ENCODE assay signal across 25 cellular contexts in genomic region chr22:16970446-16970845, GRCh38. TPM values are rescaled to one million over a fixed set of nuclear protein-coding genes. Genes with fewer than 3 reads are reported as not detected.
DNase-seq lines count a peak whose midpoint lies in the region; ATAC-seq and TF ChIP-seq lines count a peak whose summit lies in the region.
"Had no signal": no experiment of that assay in that cellular context is flagged by ENCODE, and none has a peak within 500 bp of the region (broad histone marks: within the 10 kb centered on the region; RNA-seq: fewer than 3 reads in every experiment).

No MANE protein-coding gene starts in this region.

- ATAC-seq in activated T-cell treated with anti-CD3 and anti-CD28 coated beads, Interleukin-2, amount 50 U/mL, for 72 hours (replicated peaks in 1 of 2) = peak; percentile 74 to 78
- ATAC-seq in DND-41 (ENCODE audit: insufficient read depth, low read depth) = peak; percentile 92
- no peak for ATAC-seq in lung (ENCODE audit: insufficient read depth, low FRiP score)
- ATAC-seq in GM21390 (IDR thresholded peaks at IDR 0.05; ENCODE audit: unreplicated experiment) = no peak
- ATAC-seq in HG02840 (IDR thresholded peaks at IDR 0.05; ENCODE audit: low FRiP score, unreplicated experiment) = no peak
- ATAC-seq: stimulated activated naive B cell treated with anti-CD40 and anti-IgM and Interleukin-4, amounts not matched to agents 10 μg/mL and 1 μg/mL and 100 μg/mL, for 72 hours had no signal

- no peak overlapping the region for H3K27ac Mint-ChIP-seq in activated T-cell treated with anti-CD3 and anti-CD28 coated beads, Interleukin-2, amount 50 U/mL, for 72 hours
- H3K27ac Mint-ChIP-seq: activated T-cell treated with anti-CD3 and anti-CD28 coated beads, Interleukin-2, amount 50 U/mL, for 24 hours; nephron progenitor cell; stimulated activated naive B cell treated with anti-CD40 and anti-IgM and Interleukin-4, amounts not matched to agents 10 μg/mL and 1 μg/mL and 100 μg/mL, for 72 hours; T-helper 1 cell treated with Interleukin-12 subunit alpha and Interleukin-12 subunit beta and Interleukin-4 antibody, amounts not matched to agents 30 μg/mL and 1 μg/mL, for 36 hours had no signal

- H3K79me2 ChIP-seq in DND-41 (ENCODE audit: insufficient read depth, low read length) = no peaks in the 10 kb centered on the region

- peaks cover 7% of the 10 kb centered on the region for H3K27me3 Mint-ChIP-seq in activated T-cell treated with anti-CD3 and anti-CD28 coated beads, Interleukin-2, amount 50 U/mL, for 72 hours (ENCODE audit: low read depth)

- no peaks in the 10 kb centered on the region for H3K36me3 Mint-ChIP-seq in activated T-cell treated with anti-CD3 and anti-CD28 coated beads, Interleukin-2, amount 50 U/mL, for 72 hours (ENCODE audit: insufficient read depth in 2 of 2)
- H3K36me3 Mint-ChIP-seq: stimulated activated naive B cell treated with anti-CD40 and anti-IgM and Interleukin-4, amounts not matched to agents 10 μg/mL and 1 μg/mL and 100 μg/mL, for 72 hours had no signal

- no peaks in the 10 kb centered on the region for H3K9me3 Mint-ChIP-seq in activated T-cell treated with anti-CD3 and anti-CD28 coated beads, Interleukin-2, amount 50 U/mL, for 72 hours
- H3K9me3 Mint-ChIP-seq: activated T-cell treated with anti-CD3 and anti-CD28 coated beads, Interleukin-2, amount 50 U/mL, for 24 hours; stimulated activated naive B cell treated with anti-CD40 and anti-IgM and Interleukin-4, amounts not matched to agents 10 μg/mL and 1 μg/mL and 100 μg/mL, for 72 hours; T-helper 1 cell treated with Interleukin-12 subunit alpha and Interleukin-12 subunit beta and Interleukin-4 antibody, amounts not matched to agents 30 μg/mL and 1 μg/mL, for 36 hours had no signal

- H3K9ac ChIP-seq in DND-41 (ENCODE audit: low read depth, low read length) = no peak overlapping the region

- H3K9me3 ChIP-seq in DND-41 (ENCODE audit: insufficient read depth, low read length, severe bottlenecking) = no peaks in the 10 kb centered on the region
- H3K9me3 ChIP-seq in lung (ENCODE audit: control insufficient read depth in 2 of 2, insufficient read depth in 1 of 2, low read length in 1 of 2) = peaks cover 0 to 5% of the 10 kb centered on the region in 2 donors
- H3K9me3 ChIP-seq: ovary, testis had no signal

- H3K27ac ChIP-seq in DND-41 (ENCODE audit: low read length) (no peak overlapping the region), lung (ENCODE audit: low read depth in 1 of 2, low read length in 1 of 2) (no peak overlapping the region)
- H3K27ac ChIP-seq: C4-2B, ovary, testis had no signal

- H3K27me3 ChIP-seq in DND-41 (ENCODE audit: insufficient read depth, low read length, poor library complexity) (no peaks in the 10 kb centered on the region), lung (ENCODE audit: control insufficient read depth, insufficient read depth) (peaks cover 3% of the 10 kb centered on the region)
- H3K27me3 ChIP-seq: ovary, testis had no signal

- no peak overlapping the region for H3K4me2 ChIP-seq in DND-41 (ENCODE audit: insufficient read depth, low read length)
- H3K4me2 ChIP-seq: smooth muscle cell had no signal

- H3K4me1 ChIP-seq in DND-41 (ENCODE audit: insufficient read depth, low read length) (no peaks in the 10 kb centered on the region; the same call in 1 of the 2 replicates), lung (ENCODE audit: control insufficient read depth in 2 of 2, insufficient read depth in 2 of 2, low read length in 2 of 2) (no peaks in the 10 kb centered on the region)
- H3K4me1 ChIP-seq: testis had no signal

- TF ChIP-seq CTCF in DND-41 (IDR thresholded peaks at IDR 0.05; ENCODE audit: borderline replicate concordance, extremely low read depth, low read length, poor library complexity, severe bottlenecking) = no peak
- no peak for TF ChIP-seq CTCF in lung (IDR thresholded peaks at IDR 0.05; ENCODE audit: control extremely low read depth, extremely low read depth)

- no peaks in the 10 kb centered on the region; the same call in 1 of the 2 replicates for H4K20me1 ChIP-seq in DND-41 (ENCODE audit: insufficient read depth, low read length)

- peaks cover 10% of the 10 kb centered on the region for H3K4me1 Mint-ChIP-seq in activated T-cell treated with anti-CD3 and anti-CD28 coated beads, Interleukin-2, amount 50 U/mL, for 72 hours (ENCODE audit: low read depth)
- H3K4me1 Mint-ChIP-seq: nephron progenitor cell; stimulated activated naive B cell treated with anti-CD40 and anti-IgM and Interleukin-4, amounts not matched to agents 10 μg/mL and 1 μg/mL and 100 μg/mL, for 72 hours had no signal

- no peak overlapping the region for H3K4me3 Mint-ChIP-seq in activated T-cell treated with anti-CD3 and anti-CD28 coated beads, Interleukin-2, amount 50 U/mL, for 72 hours
- H3K4me3 Mint-ChIP-seq: activated T-cell treated with anti-CD3 and anti-CD28 coated beads, Interleukin-2, amount 50 U/mL, for 24 hours; nephron progenitor cell; stimulated activated naive B cell treated with anti-CD40 and anti-IgM and Interleukin-4, amounts not matched to agents 10 μg/mL and 1 μg/mL and 100 μg/mL, for 72 hours; T-helper 1 cell treated with Interleukin-12 subunit alpha and Interleukin-12 subunit beta and Interleukin-4 antibody, amounts not matched to agents 30 μg/mL and 1 μg/mL, for 36 hours had no signal

- peak; percentile 12 to 16 for DNase-seq in activated T-cell treated with anti-CD3 and anti-CD28 coated beads, Interleukin-2, amount 50 U/mL, for 72 hours
- DNase-seq in activated T-cell treated with anti-CD3 and anti-CD28 coated beads for 4 hours (no peak), DND-41 (peak; percentile 53), RPMI7951 (ENCODE audit: low read depth) (peak; percentile 4), lung (ENCODE audit: low spot score) (peak; percentile 17)
- DNase-seq: activated T-cell treated with anti-CD3 and anti-CD28 coated beads, Interleukin-2, amount 50 U/mL, for 24 hours; hypothalamus; MM.1S; NCI-H146; NCI-H524 treated with DMSO at 0.1 percent for 48 hours; nephron progenitor cell; ovary; stimulated activated CD4-positive, alpha-beta T cell treated with anti-CD3 and anti-CD28 coated beads, Interleukin-4, amount 100 ng/mL, for 1 hour; stimulated activated naive B cell treated with anti-CD40 and anti-IgM and Interleukin-4, amounts not matched to agents 10 μg/mL and 1 μg/mL and 100 μg/mL, for 72 hours; testis had no signal

- H3K4me3 ChIP-seq in DND-41 (ENCODE audit: low read depth in 1 of 2, low read length in 2 of 2) = no peak overlapping the region
- no peak overlapping the region for H3K4me3 ChIP-seq in lung
- H3K4me3 ChIP-seq: ovary, smooth muscle cell, testis had no signal

- 50 to 58% methylated on average over 4 of the region's 4 CpGs for WGBS in lung, 2 donors

- H3K36me3 ChIP-seq in DND-41 (ENCODE audit: insufficient read depth, low read length) (no peaks in the 10 kb centered on the region), lung (ENCODE audit: control insufficient read depth in 2 of 2, insufficient read depth in 2 of 2, low read length in 2 of 2) (no peaks in the 10 kb centered on the region)
- H3K36me3 ChIP-seq: ovary had no signal

- H2AFZ ChIP-seq in DND-41 (ENCODE audit: low read depth, low read length) = no peak overlapping the region

RNA-seq across cellular contexts. Expression of gene GAB4, which starts 37.6 kb away (rescaled TPM):
- not detected for total RNA-seq in activated T-cell treated with anti-CD3 and anti-CD28 coated beads, Interleukin-2, amount 50 U/mL, for 72 hours
- total RNA-seq in RPMI7951 (2014; rRNA removed; shearing (Covaris generic)) = not detected in 2 replicates
- not detected for total RNA-seq in lung
- polyA plus RNA-seq in lung = not detected
- total RNA-seq: dermis microvascular lymphatic vessel endothelial cell, fibroblast of lung, liver, ovary, SK-MEL-5, smooth muscle cell had no signal
- polyA plus RNA-seq: AG04450, fibroblast of lung, liver, ovary, smooth muscle cell had no signal

Comparison
In these comparisons a context has a peak if more than half of its experiments do, and no peak if none do; other contexts are left out.
1. ATAC-seq: peak in activated T-cell treated with anti-CD3 and anti-CD28 coated beads, Interleukin-2, amount 50 U/mL, for 72 hours (2 of 2) and DND-41 (single experiment); none in lung (single experiment), GM21390 (single experiment) and HG02840 (single experiment).